8 cellular contexts compared by ENCODE assay signal in genomic region chr9:111599092-111599947, GRCh38. TPM values are rescaled to one million over a fixed set of nuclear protein-coding genes. Genes with fewer than 3 reads are reported as not detected.
DNase-seq lines count a peak whose midpoint lies in the region; ATAC-seq and TF ChIP-seq lines count a peak whose summit lies in the region.

PTGR1 (minus strand) TSS chr9:111599647; CDS start chr9:111597422, 2,225 bp downstream.

- H3K4me3 ChIP-seq in ACC112 (ENCODE audit: low read depth, low read length) (peak within 1 kb of the TSS; percentile 97), esophagus muscularis mucosa (peak within 1 kb of the TSS; percentile 77 to 93 (median 83)), subcutaneous abdominal adipose tissue (ENCODE audit: low read depth in 1 of 5, low read length in 5 of 5) (peak within 1 kb of the TSS; percentile 83 to 89 (median 87))

- 1% methylated on average over 48 of the region's 64 CpGs for WGBS in esophagus muscularis mucosa

- peak; percentile 13 for DNase-seq in NCI-H2029 treated with DMSO at 0.1 percent for 48 hours (lab: John Stamatoyannopoulos, UW)
- DNase-seq in activated CD8-positive, alpha-beta memory T cell treated with anti-CD3 and anti-CD28 coated beads, Interleukin-2, amount 50 U/mL, for 48 hours: peak; percentile 66
- DNase-seq in esophagus muscularis mucosa (ENCODE audit: extremely low spot score): peak; percentile 96
- peak; percentile 37 for DNase-seq in midbrain (lab: John Stamatoyannopoulos, UW)
- DNase-seq in NK-92 treated with Interleukin-12 subunit alpha and Interleukin-12 subunit beta, amount 100 ng/mL, for 24 hours (lab: John Stamatoyannopoulos, UW): no peak

- H3K4me1 ChIP-seq in ACC112 (ENCODE audit: control insufficient read depth, insufficient read depth, low read length, unreplicated experiment): peaks cover 14% of the 10 kb centered on the region
- H3K4me1 ChIP-seq in esophagus muscularis mucosa: peaks cover 8 to 19% (median 10%) of the 10 kb centered on the region in 4 donors
- peaks cover 0 to 24% (median 13%) of the 10 kb centered on the region in 5 donors for H3K4me1 ChIP-seq in subcutaneous abdominal adipose tissue (ENCODE audit: control insufficient read depth in 5 of 5, insufficient read depth in 5 of 5, low read length in 5 of 5)

- H3K27ac ChIP-seq in ACC112 (ENCODE audit: low read depth, low read length) (peak within 1 kb of the TSS; percentile 78), esophagus muscularis mucosa (replicated peaks in 1 of 4) (peak within 1 kb of the TSS; percentile 87 to 93 (median 90)), subcutaneous abdominal adipose tissue (ENCODE audit: low read depth, low read length) (peak within 1 kb of the TSS; percentile 95)

- TF ChIP-seq CTCF in esophagus muscularis mucosa (IDR thresholded peaks at IDR 0.05): no peak

- TF ChIP-seq EP300 in esophagus muscularis mucosa (IDR thresholded peaks at IDR 0.05): no peak

- no peak for TF ChIP-seq POLR2A in esophagus muscularis mucosa (IDR thresholded peaks at IDR 0.05; ENCODE audit: low read depth)

- no peaks in the 10 kb centered on the region for H3K9me3 ChIP-seq in esophagus muscularis mucosa
- H3K9me3 ChIP-seq in subcutaneous abdominal adipose tissue (ENCODE audit: control insufficient read depth in 5 of 5, low read length in 5 of 5): no peaks in the 10 kb centered on the region

- H3K36me3 ChIP-seq in ACC112 (ENCODE audit: insufficient read depth, low read length): peaks cover 14% of the 10 kb centered on the region
- peaks cover 0 to 25% (median 17%) of the 10 kb centered on the region in 4 donors for H3K36me3 ChIP-seq in esophagus muscularis mucosa
- H3K36me3 ChIP-seq in subcutaneous abdominal adipose tissue (ENCODE audit: control insufficient read depth in 5 of 5, insufficient read depth in 5 of 5, low read length in 5 of 5): peaks cover 12 to 21% (median 14%) of the 10 kb centered on the region in 5 donors

- peak within 1 kb of the TSS; percentile 73 to 88 (median 76) for H3K9ac ChIP-seq in subcutaneous abdominal adipose tissue (ENCODE audit: low read length in 5 of 5)

- peak within 1 kb of the TSS; percentile 92 for H2AFZ ChIP-seq in ACC112 (ENCODE audit: low read length, unreplicated experiment)

- peak; percentile 45 for ATAC-seq in GM18907 (IDR thresholded peaks at IDR 0.05; ENCODE audit: unreplicated experiment)

- H3K27me3 ChIP-seq in ACC112 (ENCODE audit: insufficient read depth, low read length) (no peaks in the 10 kb centered on the region), esophagus muscularis mucosa (no peaks in the 10 kb centered on the region), subcutaneous abdominal adipose tissue (ENCODE audit: control insufficient read depth in 5 of 5, insufficient read depth in 4 of 5, low read length in 5 of 5) (no peaks in the 10 kb centered on the region)

- intact Hi-C loops in esophagus muscularis mucosa (cut with DNase I): loop anchor here (2.0 kb wide), 3 partner anchors 23 to 91 kb away; partner anchors contain the start of gene DNAJC25

- peaks cover 23% of the 10 kb centered on the region for H3K79me2 ChIP-seq in ACC112 (ENCODE audit: control insufficient read depth, insufficient read depth, low read length, unreplicated experiment)

RNA-seq across cellular contexts. Expression of gene PTGR1, which starts in this region (rescaled TPM):
- 10 to 100 TPM; 18.5 to 43.5 (median 35.9) TPM for total RNA-seq in esophagus muscularis mucosa
